In genomic region chr1:149175812-149176211, GRCh38 we compare ENCODE assay signal across 8 cellular contexts.
DNase-seq lines count a peak whose midpoint lies in the region; ATAC-seq and TF ChIP-seq lines count a peak whose summit lies in the region.
"Not testable (repeated sequence)": the region's sequence is repeated elsewhere in the genome, so short reads cannot be mapped to it uniquely, and the experiment has no call there.

No MANE protein-coding gene starts in this region.

- not testable (repeated sequence) for TF ChIP-seq EP300 in stomach (IDR thresholded peaks at IDR 0.05)

- in situ Hi-C loops in HAP-1 (cut with MboI; ENCODE audit: low sequenced_read_pairs) = not testable (repeated sequence)

- intact Hi-C loops in stomach (cut with DNase I; ENCODE audit: low total_unique reads) = not testable (repeated sequence)

- CTCF ChIA-PET in T-cell (lab: Charles Lee) = not testable (repeated sequence)

- not testable (repeated sequence) for H3K36me3 Mint-ChIP-seq in T-cell; activated naive CD8-positive, alpha-beta T cell treated with anti-CD3 and anti-CD28 coated beads, Interleukin-2, amount 10 ng/mL, durations not matched to agents 7 days and 5 days; endodermal cell (ENCODE audit: low read depth)

- H3K27me3 Mint-ChIP-seq in T-cell; activated naive CD8-positive, alpha-beta T cell treated with anti-CD3 and anti-CD28 coated beads, Interleukin-2, amount 10 ng/mL, durations not matched to agents 7 days and 5 days; endodermal cell (ENCODE audit: insufficient read depth): not testable (repeated sequence)

- not testable (repeated sequence) for ATAC-seq in T-cell (replicated peaks in 1 of 4); activated naive CD8-positive, alpha-beta T cell treated with anti-CD3 and anti-CD28 coated beads, Interleukin-2, amount 10 ng/mL, durations not matched to agents 7 days and 5 days (ENCODE audit: low read depth); left lobe of liver

- not testable (repeated sequence) for H3K4me1 Mint-ChIP-seq in T-cell; activated naive CD8-positive, alpha-beta T cell treated with anti-CD3 and anti-CD28 coated beads, Interleukin-2, amount 10 ng/mL, durations not matched to agents 7 days and 5 days; endodermal cell

- H3K9ac ChIP-seq in endodermal cell (ENCODE audit: extremely low read depth, low read length, poor library complexity, severe bottlenecking) = not testable (repeated sequence)

- WGBS in endodermal cell (ENCODE audit: insufficient coverage in 1 of 2, insufficient read length in 1 of 2), 2 experiments = 0% methylated on average over 2 of the region's 21 CpGs; no CpG with 5 or more reads in 1 of the 2 experiments
- WGBS in stomach, 5 donors = 0 to 2% (median 0%) methylated on average over 5 to 12 of the region's 21 CpGs

- H3K9me3 ChIP-seq in HAP-1; endodermal cell (ENCODE audit: control insufficient read depth, low read length); neuron (ENCODE audit: low read length); stomach: not testable (repeated sequence)

- H3K4me3 ChIP-seq in AG10803 (ENCODE audit: low read length) = peak overlapping the region; percentile 52
- H3K4me3 ChIP-seq in HAP-1 = peak overlapping the region; percentile 37
- not testable (repeated sequence) for H3K4me3 ChIP-seq in endodermal cell (ENCODE audit: low read length)
- H3K4me3 ChIP-seq in neuron (ENCODE audit: low read length) = peak overlapping the region; percentile 40
- H3K4me3 ChIP-seq in stomach = peak overlapping the region; percentile 39 to 47 (median 43)

- not testable (repeated sequence) for TF ChIP-seq POLR2A in stomach (IDR thresholded peaks at IDR 0.05)

- not testable (repeated sequence) for H3K4me1 ChIP-seq in HAP-1; endodermal cell (ENCODE audit: control insufficient read depth, insufficient read depth, low read length); neuron (ENCODE audit: insufficient read depth, low read length); stomach

- not testable (repeated sequence) for H3K36me3 ChIP-seq in HAP-1 (replicated peaks); endodermal cell (ENCODE audit: control insufficient read depth, insufficient read depth, low read length); neuron (ENCODE audit: insufficient read depth, low read length); stomach

- TF ChIP-seq CTCF in AG10803 (conservative IDR thresholded peaks at IDR 0.05; ENCODE audit: low read length); endodermal cell (conservative IDR thresholded peaks at IDR 0.05); stomach (IDR thresholded peaks at IDR 0.05): not testable (repeated sequence)

- H3K27me3 ChIP-seq in HAP-1 (ENCODE audit: low read depth); endodermal cell (ENCODE audit: control insufficient read depth, insufficient read depth, low read length, poor library complexity, severe bottlenecking); neuron (ENCODE audit: insufficient read depth, low read length); stomach: not testable (repeated sequence)

- POLR2A ChIA-PET in T-cell (lab: Charles Lee); activated naive CD8-positive, alpha-beta T cell treated with anti-CD3 and anti-CD28 coated beads, Interleukin-2, amount 10 ng/mL, durations not matched to agents 7 days and 5 days (lab: Charles Lee): not testable (repeated sequence)

- H2AFZ ChIP-seq in neuron (ENCODE audit: low read depth, low read length) = not testable (repeated sequence)

- H3K9me3 Mint-ChIP-seq in T-cell; activated naive CD8-positive, alpha-beta T cell treated with anti-CD3 and anti-CD28 coated beads, Interleukin-2, amount 10 ng/mL, durations not matched to agents 7 days and 5 days; endodermal cell: not testable (repeated sequence)

- DNase-seq in AG10803 (ENCODE audit: low read depth); endodermal cell; stomach: not testable (repeated sequence)
- DNase-seq in HAP-1 (ENCODE audit: low spot score in 2 of 2) (peak in 1 of 2 experiments; percentile 13), T-cell (peak in 5 of 34 experiments; percentile 3 to 30 (median 13)), left lobe of liver (ENCODE audit: low spot score) (peak; percentile 60)
- peak; percentile 38 for DNase-seq in activated naive CD8-positive, alpha-beta T cell treated with anti-CD3 and anti-CD28 coated beads, Interleukin-2, amount 10 ng/mL, durations not matched to agents 7 days and 5 days

- peak overlapping the region in 2 of 3 donors; percentile 49 to 61 for H3K4me3 Mint-ChIP-seq in T-cell
- H3K4me3 Mint-ChIP-seq in activated naive CD8-positive, alpha-beta T cell treated with anti-CD3 and anti-CD28 coated beads, Interleukin-2, amount 10 ng/mL, durations not matched to agents 7 days and 5 days = peak overlapping the region; percentile 71
- peak overlapping the region; percentile 56 for H3K4me3 Mint-ChIP-seq in endodermal cell

- H3K27ac Mint-ChIP-seq in T-cell = peak overlapping the region in 1 of 2 donors; percentile 27
- peak overlapping the region; percentile 54 for H3K27ac Mint-ChIP-seq in activated naive CD8-positive, alpha-beta T cell treated with anti-CD3 and anti-CD28 coated beads, Interleukin-2, amount 10 ng/mL, durations not matched to agents 7 days and 5 days
- H3K27ac Mint-ChIP-seq in endodermal cell = not testable (repeated sequence)

- H3K27ac ChIP-seq in endodermal cell (ENCODE audit: low read depth, low read length) = not testable (repeated sequence)
- peak overlapping the region; percentile 14 to 81 (median 70) for H3K27ac ChIP-seq in stomach
